15 cellular contexts compared by ENCODE assay signal in the genomic region with DNA sequence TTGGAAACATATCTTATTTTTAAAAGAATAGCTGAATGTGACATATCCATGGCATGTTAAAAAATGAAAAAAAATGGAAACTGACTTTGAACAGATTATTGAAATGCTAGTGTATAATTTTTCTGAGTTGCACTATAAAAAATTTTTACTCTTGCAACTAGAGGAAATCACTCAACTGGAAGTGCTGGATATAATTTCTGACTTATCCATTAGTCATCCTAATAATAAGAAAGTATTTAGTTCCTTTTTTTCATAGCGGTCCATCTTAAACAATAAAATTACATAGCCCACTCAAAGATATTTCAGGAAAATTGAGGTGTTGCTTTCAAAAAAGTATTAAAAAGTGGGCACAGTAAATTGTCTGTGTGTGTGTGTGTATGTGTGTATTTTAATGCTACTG.
DNase-seq lines count a peak whose midpoint lies in the region; ATAC-seq and TF ChIP-seq lines count a peak whose summit lies in the region.
"Had no signal": no experiment of that assay in that cellular context is flagged by ENCODE, and none has a peak within 500 bp of the region (broad histone marks: within the 10 kb centered on the region; RNA-seq: fewer than 3 reads in every experiment).

No MANE protein-coding gene starts in this region.

- H3K4me1 ChIP-seq in SK-N-SH (ENCODE audit: control insufficient read depth in 1 of 2, insufficient read depth in 2 of 2, low read depth in 1 of 2, low read length in 1 of 2) (peaks cover 0 to 39% of the 10 kb centered on the region in 2 experiments; a peak in 3 of 4 replicates), skeletal muscle satellite cell (ENCODE audit: control insufficient read depth, insufficient read depth, low read length) (peaks cover 45% of the 10 kb centered on the region)

- DNase-seq in GM03348 (ENCODE audit: low spot score) (peak; percentile 12), SK-N-SH (no peak), fibroblast of the aortic adventitia (ENCODE audit: low read depth) (peak; percentile 50), H4 (ENCODE audit: low spot score) (no peak), LoVo (ENCODE audit: low spot score) (no peak), DMS 273 (lab: John Stamatoyannopoulos, UW; ENCODE audit: unreplicated experiment) (no peak)
- DNase-seq: activated CD8-positive, alpha-beta memory T cell treated with anti-CD3 and anti-CD28 coated beads for 24 hours; heart left ventricle; MV-4-11; NCI-H69; right cardiac atrium had no signal

- TF ChIP-seq RAD21 in SK-N-SH (IDR thresholded peaks at IDR 0.05; ENCODE audit: low read length) = no peak

- peaks cover 9% of the 10 kb centered on the region; the same call in 1 of the 2 replicates for H4K20me1 ChIP-seq in SK-N-SH (ENCODE audit: insufficient read depth)

- CTCF ChIA-PET in SK-N-SH (lab: Yijun Ruan, JAX) = no interaction called here

- H3K9ac ChIP-seq in SK-N-SH (peak overlapping the region; percentile 24; the same call in 1 of the 2 replicates), skeletal muscle satellite cell (ENCODE audit: low read depth, low read length) (peak overlapping the region; percentile 26)

- peaks cover 53% of the 10 kb centered on the region for H3F3A ChIP-seq in SK-N-SH (replicated peaks; ENCODE audit: insufficient read depth)

- H3K36me3 ChIP-seq in SK-N-SH (replicated peaks in 1 of 2; ENCODE audit: control insufficient read depth in 1 of 2, insufficient read depth in 2 of 2, low read length in 1 of 2) (peaks cover 3 to 41% of the 10 kb centered on the region in 2 experiments), skeletal muscle satellite cell (ENCODE audit: insufficient read depth, low read length) (peaks cover 10% of the 10 kb centered on the region)
- H3K36me3 ChIP-seq: suprapubic skin had no signal

- 14% methylated on average over 1 of the region's 1 CpG for WGBS in SK-N-SH (ENCODE audit: low lambda C conversion rate)

- H3K27ac ChIP-seq in SK-N-SH (ENCODE audit: low read depth in 2 of 2, low read length in 1 of 2) = peak overlapping the region; percentile 2 to 72; a peak in 3 of 4 replicates
- H3K27ac ChIP-seq: suprapubic skin had no signal

- no peak for TF ChIP-seq EP300 in SK-N-SH (IDR thresholded peaks at IDR 0.05; ENCODE audit: borderline replicate concordance in 1 of 2, low read depth in 1 of 2, low read length in 1 of 2)

- POLR2A ChIA-PET in SK-N-SH (lab: Yijun Ruan, JAX) = no interaction called here

- H3K4me3 ChIP-seq in SK-N-SH (ENCODE audit: low read depth in 2 of 2, low read length in 1 of 2) = no peak overlapping the region
- no peak overlapping the region for H3K4me3 ChIP-seq in fibroblast of the aortic adventitia (ENCODE audit: low read depth, low read length)
- peak overlapping the region; percentile 15 for H3K4me3 ChIP-seq in skeletal muscle satellite cell (ENCODE audit: low read length)
- H3K4me3 ChIP-seq: suprapubic skin had no signal

- H3K4me2 ChIP-seq in SK-N-SH (peak overlapping the region; percentile 54; the same call in 1 of the 2 replicates), skeletal muscle satellite cell (ENCODE audit: low read length) (peak overlapping the region; percentile 44)

- peaks cover 100% of the 10 kb centered on the region for H3K79me2 ChIP-seq in SK-N-SH (ENCODE audit: insufficient read depth)

- H3K9me2 ChIP-seq in SK-N-SH = no peaks in the 10 kb centered on the region

- H2AFZ ChIP-seq in SK-N-SH (ENCODE audit: low read depth) = no peak overlapping the region

- TF ChIP-seq CTCF in SK-N-SH (IDR thresholded peaks at IDR 0.05) (no peak), fibroblast of the aortic adventitia (IDR thresholded peaks at IDR 0.05; ENCODE audit: insufficient read depth, low read length) (no peak)

- ATAC-seq in HG03354 (IDR thresholded peaks at IDR 0.05; ENCODE audit: poor library complexity, severe bottlenecking, unreplicated experiment) = no peak
- ATAC-seq: heart left ventricle, HepG2, right cardiac atrium had no signal

- H3K9me3 ChIP-seq in SK-N-SH (no peaks in the 10 kb centered on the region), skeletal muscle satellite cell (replicated peaks; ENCODE audit: low read length) (no peaks in the 10 kb centered on the region)
- H3K9me3 ChIP-seq: heart left ventricle, suprapubic skin had no signal

- H3K27me3 ChIP-seq in SK-N-SH (ENCODE audit: insufficient read depth) (no peaks in the 10 kb centered on the region), skeletal muscle satellite cell (ENCODE audit: control insufficient read depth, insufficient read depth, low read length) (no peaks in the 10 kb centered on the region)
- H3K27me3 ChIP-seq: heart left ventricle, suprapubic skin had no signal

TF ChIP-seq in SK-N-SH, 30 proteins besides CTCF, POLR2A, EP300 and RAD21:
- TF ChIP-seq MEF2A (IDR thresholded peaks at IDR 0.05; ENCODE audit: borderline replicate concordance, low read depth) (peak; percentile 45; the same call in 1 of the 2 replicates), FOSL2 (IDR thresholded peaks at IDR 0.05; ENCODE audit: borderline replicate concordance, low read depth) (peak; percentile 37; the same call in 1 of the 2 replicates), ELF1 (IDR thresholded peaks at IDR 0.05) (no peak)
- TF ChIP-seq, protein P1, sequence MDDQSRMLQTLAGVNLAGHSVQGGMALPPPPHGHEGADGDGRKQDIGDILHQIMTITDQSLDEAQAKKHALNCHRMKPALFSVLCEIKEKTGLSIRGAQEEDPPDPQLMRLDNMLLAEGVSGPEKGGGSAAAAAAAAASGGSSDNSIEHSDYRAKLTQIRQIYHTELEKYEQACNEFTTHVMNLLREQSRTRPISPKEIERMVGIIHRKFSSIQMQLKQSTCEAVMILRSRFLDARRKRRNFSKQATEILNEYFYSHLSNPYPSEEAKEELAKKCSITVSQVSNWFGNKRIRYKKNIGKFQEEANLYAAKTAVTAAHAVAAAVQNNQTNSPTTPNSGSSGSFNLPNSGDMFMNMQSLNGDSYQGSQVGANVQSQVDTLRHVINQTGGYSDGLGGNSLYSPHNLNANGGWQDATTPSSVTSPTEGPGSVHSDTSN (IDR thresholded peaks at IDR 0.05) = peak; percentile 47; the same call in 1 of the 2 replicates

Comparison
In these comparisons a context has a peak if more than half of its experiments do, and no peak if none do; other contexts are left out.
1. DNase-seq: peak in GM03348 (single experiment) and fibroblast of the aortic adventitia (single experiment); none in SK-N-SH (single experiment), H4 (single experiment), LoVo (single experiment) and DMS 273 (single experiment).